10 cellular contexts compared by ENCODE assay signal in the genomic region with DNA sequence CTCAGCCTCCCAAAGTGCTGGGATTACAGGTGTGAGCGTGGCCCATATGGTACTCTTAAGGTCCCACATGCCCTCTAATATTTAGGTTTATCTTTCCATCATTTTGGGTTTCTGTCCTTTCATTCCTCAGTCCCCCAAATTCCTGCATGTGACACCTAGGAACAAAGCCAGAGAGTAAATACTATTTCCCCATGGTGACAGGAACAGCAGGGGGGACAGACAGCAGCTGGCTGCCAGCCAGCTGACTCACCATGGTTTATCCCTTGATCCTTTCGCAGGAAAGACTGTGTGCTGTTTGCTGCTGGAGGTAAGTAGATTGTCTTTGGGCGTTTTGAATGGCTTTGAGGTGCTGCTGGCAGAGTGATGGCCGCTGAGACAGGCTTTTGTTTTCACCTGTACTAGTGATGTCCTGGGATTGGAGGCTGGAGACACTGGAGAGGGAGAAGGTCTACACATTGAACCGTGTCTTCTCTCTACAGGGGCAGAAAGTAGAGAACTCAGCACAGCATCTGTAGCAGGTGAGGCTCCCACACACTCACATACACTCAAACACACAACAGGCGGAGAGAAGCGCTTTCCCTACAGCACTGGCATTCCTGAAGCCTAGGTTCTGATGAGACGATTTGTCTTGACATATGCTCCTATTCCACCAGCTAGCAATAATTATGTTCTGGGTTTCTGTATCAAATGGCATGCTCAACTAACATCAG.
DNase-seq lines count a peak whose midpoint lies in the region; ATAC-seq and TF ChIP-seq lines count a peak whose summit lies in the region.
"Had no signal": no experiment of that assay in that cellular context is flagged by ENCODE, and none has a peak within 500 bp of the region (broad histone marks: within the 10 kb centered on the region; RNA-seq: fewer than 3 reads in every experiment).

No MANE protein-coding gene starts in this region.

- 73 to 83% methylated on average over 8 of the region's 8 CpGs for WGBS in sigmoid colon, 2 donors

- CTCF ChIA-PET in Panc1 (lab: Charles Lee), result interaction anchor here (0.5 kb wide), 1 partner anchor 112 kb away, joined by 5 read pairs; no protein-coding TSS in a partner anchor

- peak; percentile 64 for ATAC-seq in Panc1
- ATAC-seq in gastrocnemius medialis, result no peak

- peaks cover 5% of the 10 kb centered on the region; the same call in 1 of the 2 replicates for H3K4me1 ChIP-seq in Panc1 (ENCODE audit: control insufficient read depth, insufficient read depth, low read length)
- no peaks in the 10 kb centered on the region for H3K4me1 ChIP-seq in gastrocnemius medialis
- H3K4me1 ChIP-seq in sigmoid colon, result peaks cover 0 to 5% (median 2%) of the 10 kb centered on the region in 4 donors

- TF ChIP-seq CTCF in Panc1 (IDR thresholded peaks at IDR 0.05) (no peak), gastrocnemius medialis (IDR thresholded peaks at IDR 0.05 in 4 of 5, conservative IDR thresholded peaks at IDR 0.05 in 1 of 5) (no peak), sigmoid colon (IDR thresholded peaks at IDR 0.05) (no peak)

- H3K4me3 ChIP-seq in Panc1 (ENCODE audit: low read depth in 2 of 2, low read length in 2 of 2), result no peak overlapping the region
- no peak overlapping the region for H3K4me3 ChIP-seq in gastrocnemius medialis
- H3K4me3 ChIP-seq in sigmoid colon, result no peak overlapping the region

- in situ Hi-C loops in Panc1 (cut with HindIII; ENCODE audit: low pct_unique_long_range_greater_than_20kb, low sequenced_read_pairs), result no loop called here
- in situ Hi-C loops in gastrocnemius medialis (cut with MboI; ENCODE audit: low sequenced_read_pairs in 4 of 4), result loop anchor here in 1 of 4 donors (25.0 kb wide), 2 partner anchors 372 to 497 kb away; no protein-coding TSS in a partner anchor

- POLR2A ChIA-PET in Panc1 (lab: Charles Lee), result no interaction called here

- H3K27ac ChIP-seq in Panc1 (ENCODE audit: low read length), result no peak overlapping the region
- H3K27ac ChIP-seq in gastrocnemius medialis, result no peak overlapping the region
- no peak overlapping the region for H3K27ac ChIP-seq in sigmoid colon

- H3K36me3 ChIP-seq in Panc1 (ENCODE audit: control insufficient read depth, insufficient read depth, low read length) (no peaks in the 10 kb centered on the region), gastrocnemius medialis (no peaks in the 10 kb centered on the region), sigmoid colon (peaks cover 0 to 38% (median 5%) of the 10 kb centered on the region in 4 donors)

- no peak for TF ChIP-seq EP300 in sigmoid colon (IDR thresholded peaks at IDR 0.05)

- BruUV-seq in Panc1 (replicated peaks; lab: Mats Ljungman, UMichigan), result no TSS peak

- peak; percentile 63 for DNase-seq in DMS 273 treated with DMSO at 0.1 percent for 48 hours (lab: John Stamatoyannopoulos, UW)
- peak; percentile 54 for DNase-seq in MV-4-11 (lab: John Stamatoyannopoulos, UW)
- DNase-seq in Panc1 (ENCODE audit: low read depth, low spot score), result no peak
- DNase-seq in iris pigment epithelial cell (ENCODE audit: low read depth), result peak; percentile 59
- DNase-seq in gastrocnemius medialis, result no peak
- no peak for DNase-seq in T-helper 1 cell
- DNase-seq in dedifferentiated amniotic fluid mesenchymal stem cell (ENCODE audit: extremely low spot score), result no peak
- DNase-seq in sigmoid colon, result no peak
- DNase-seq: cortex of kidney; stimulated activated CD4-positive, alpha-beta T cell treated with anti-CD3 and anti-CD28 coated beads, Interleukin-4, amount 100 ng/mL, for 4 hours had no signal

- H3K27me3 ChIP-seq in Panc1 (ENCODE audit: control insufficient read depth, insufficient read depth, low read length), result no peaks in the 10 kb centered on the region
- H3K27me3 ChIP-seq in gastrocnemius medialis, result no peaks in the 10 kb centered on the region
- no peaks in the 10 kb centered on the region for H3K27me3 ChIP-seq in sigmoid colon

- intact Hi-C loops in Panc1 (cut with micrococcal nuclease; ENCODE audit: unreplicated experiment), result no loop called here
- intact Hi-C loops in gastrocnemius medialis (cut with DNase I; ENCODE audit: low total_unique reads), result no loop called here
- intact Hi-C loops in sigmoid colon (cut with DNase I), result no loop called here

- H3K9me3 ChIP-seq in Panc1 (ENCODE audit: control insufficient read depth, insufficient read depth, low read depth, low read length) (no peaks in the 10 kb centered on the region), gastrocnemius medialis (no peaks in the 10 kb centered on the region), sigmoid colon (no peaks in the 10 kb centered on the region)

- TF ChIP-seq POLR2A in gastrocnemius medialis (IDR thresholded peaks at IDR 0.05) (no peak), sigmoid colon (IDR thresholded peaks at IDR 0.05) (no peak)

Comparison
In these comparisons a context has a peak if more than half of its experiments do, and no peak if none do; other contexts are left out.
1. DNase-seq: peak in DMS 273 treated with DMSO at 0.1 percent for 48 hours (single experiment), MV-4-11 (single experiment) and iris pigment epithelial cell (single experiment); none in Panc1 (single experiment), gastrocnemius medialis (0 of 2), T-helper 1 cell (0 of 5), dedifferentiated amniotic fluid mesenchymal stem cell (single experiment) and sigmoid colon (single experiment).